Comparison of ENCODE assay signal across 31 cellular contexts in the genomic region with DNA sequence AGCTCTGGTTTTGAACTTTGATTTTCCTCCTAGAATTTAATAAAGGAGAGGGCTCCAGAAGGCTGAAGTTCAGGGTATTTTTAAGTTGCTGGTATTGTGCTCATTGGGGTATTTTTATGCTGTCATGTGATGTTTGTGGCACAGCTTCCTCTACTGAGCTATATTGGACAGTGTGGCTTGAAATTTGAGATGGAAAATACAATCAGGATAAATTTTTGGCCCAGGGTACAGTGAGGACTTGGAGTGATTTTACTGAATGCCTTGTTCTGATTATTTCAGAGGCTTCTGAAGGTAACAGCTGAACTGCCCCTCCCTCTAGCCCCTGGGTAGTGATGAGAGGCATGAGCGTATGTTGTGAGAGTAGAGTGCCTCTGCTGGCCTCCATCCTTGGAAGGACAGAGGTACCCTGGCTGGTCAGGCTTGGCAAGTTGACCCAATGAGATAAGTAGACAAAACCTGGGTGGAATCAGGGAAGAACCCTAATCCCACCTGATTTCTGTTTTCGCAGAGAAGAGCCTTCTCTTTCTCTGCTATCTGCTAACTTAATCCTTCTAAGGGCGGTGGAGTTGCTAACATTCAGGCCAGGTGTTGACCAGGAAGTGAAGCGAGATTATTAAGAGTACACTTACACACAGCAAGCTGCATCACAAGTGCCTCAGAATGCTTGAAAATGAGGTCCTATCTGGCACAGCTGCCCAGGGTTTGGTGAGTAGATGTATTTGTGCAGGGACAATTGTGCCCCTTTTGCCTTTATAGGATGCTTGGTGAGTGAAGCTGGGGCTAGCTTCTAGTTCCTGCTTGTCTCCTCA.
DNase-seq lines count a peak whose midpoint lies in the region; ATAC-seq and TF ChIP-seq lines count a peak whose summit lies in the region.
"Had no signal": no experiment of that assay in that cellular context is flagged by ENCODE, and none has a peak within 500 bp of the region (broad histone marks: within the 10 kb centered on the region; RNA-seq: fewer than 3 reads in every experiment).

No MANE protein-coding gene starts in this region.

- H3K4me3 ChIP-seq in GM23338, result no peak overlapping the region
- H3K4me3 ChIP-seq: lower lobe of right lung, MG63, Peyer's patch, spleen, testis had no signal

- H3K27me3 ChIP-seq in GM23338 (ENCODE audit: insufficient read depth), result no peaks in the 10 kb centered on the region
- H3K27me3 ChIP-seq: Peyer's patch, spleen, testis had no signal

- no peak overlapping the region for H3K4me3 Mint-ChIP-seq in GM23338
- H3K4me3 Mint-ChIP-seq in brain, result no peak overlapping the region
- H3K4me3 Mint-ChIP-seq: activated CD4-positive, alpha-beta T cell treated with anti-CD3 and anti-CD28 coated beads, Interleukin-2, amount 10 ng/mL, durations not matched to agents 24 days and 14 days; activated naive CD4-positive, alpha-beta T cell treated with anti-CD3 and anti-CD28 coated beads, Interleukin-2, amount 50 U/mL, for 24 hours; CD4-positive, alpha-beta memory T cell; H9; nephron progenitor cell had no signal

- no peaks in the 10 kb centered on the region for H4K20me1 ChIP-seq in GM23338 (replicated peaks; ENCODE audit: insufficient read depth)

- H3K9me3 Mint-ChIP-seq in GM23338 (no peaks in the 10 kb centered on the region), brain (peaks cover 0 to 3% (median 0%) of the 10 kb centered on the region in 5 experiments)
- H3K9me3 Mint-ChIP-seq: activated CD4-positive, alpha-beta T cell treated with anti-CD3 and anti-CD28 coated beads, Interleukin-2, amount 10 ng/mL, durations not matched to agents 24 days and 14 days; activated naive CD4-positive, alpha-beta T cell treated with anti-CD3 and anti-CD28 coated beads, Interleukin-2, amount 50 U/mL, for 24 hours; activated T-helper 2 cell treated with anti-CD3 and anti-CD28 coated beads, Interferon-gamma antibody, Interleukin-2, Interleukin-4, amounts not matched to agents 10 μg/mL and 5 μg/mL and 100 μg/mL, durations not matched to agents 14 hours and 24 hours and 36 hours; H9; nephron progenitor cell had no signal

- H3K27me3 Mint-ChIP-seq in GM23338 (ENCODE audit: insufficient read depth, low read depth, poor library complexity) (no peaks in the 10 kb centered on the region), brain (no peaks in the 10 kb centered on the region)
- H3K27me3 Mint-ChIP-seq: activated CD4-positive, alpha-beta T cell treated with anti-CD3 and anti-CD28 coated beads, Interleukin-2, amount 10 ng/mL, durations not matched to agents 24 days and 14 days; activated naive CD4-positive, alpha-beta T cell treated with anti-CD3 and anti-CD28 coated beads, Interleukin-2, amount 50 U/mL, for 24 hours; CD4-positive, alpha-beta memory T cell had no signal

- peaks cover 9% of the 10 kb centered on the region; the same call in 1 of the 2 replicates for H3K4me1 ChIP-seq in GM23338 (ENCODE audit: insufficient read depth)
- H3K4me1 ChIP-seq: lower lobe of right lung, Peyer's patch, spleen, testis had no signal

- no peak overlapping the region for H3K27ac ChIP-seq in GM23338 (ENCODE audit: low read depth)
- H3K27ac ChIP-seq: KMS-11, lower lobe of right lung, Peyer's patch, spleen, testis had no signal

- H3K4me1 Mint-ChIP-seq in GM23338 (peaks cover 12% of the 10 kb centered on the region), brain (peaks cover 9% of the 10 kb centered on the region)
- H3K4me1 Mint-ChIP-seq: activated CD4-positive, alpha-beta T cell treated with anti-CD3 and anti-CD28 coated beads, Interleukin-2, amount 10 ng/mL, durations not matched to agents 24 days and 14 days; activated naive CD4-positive, alpha-beta T cell treated with anti-CD3 and anti-CD28 coated beads, Interleukin-2, amount 50 U/mL, for 24 hours; CD4-positive, alpha-beta memory T cell; nephron progenitor cell had no signal

- H3K9me2 ChIP-seq in GM23338 (ENCODE audit: insufficient read depth), result peaks cover 12% of the 10 kb centered on the region

- intact Hi-C loops in sciatic nerve (cut with DNase I), result no loop called here

- no peak for ATAC-seq in GM23338
- ATAC-seq in sciatic nerve, result peak; percentile 84
- ATAC-seq: lower lobe of right lung; stimulated activated naive CD8-positive, alpha-beta T cell treated with anti-CD3 and anti-CD28 coated beads, Interleukin-15, Interleukin-2, amounts not matched to agents 100 U/mL and 50 U/mL, for 24 hours had no signal

- H3K36me3 Mint-ChIP-seq in GM23338 (ENCODE audit: low read depth) (no peaks in the 10 kb centered on the region), brain (no peaks in the 10 kb centered on the region)
- H3K36me3 Mint-ChIP-seq: activated naive CD4-positive, alpha-beta T cell treated with anti-CD3 and anti-CD28 coated beads, Interleukin-2, amount 50 U/mL, for 24 hours; CD4-positive, alpha-beta memory T cell had no signal

- no peaks in the 10 kb centered on the region for H3F3A ChIP-seq in GM23338 (replicated peaks; ENCODE audit: low read depth)

- no peak for TF ChIP-seq CTCF in GM23338 (conservative IDR thresholded peaks at IDR 0.05; ENCODE audit: low read depth in 2 of 2)
- no peak for TF ChIP-seq CTCF in brain (conservative IDR thresholded peaks at IDR 0.05)

- H3K27ac Mint-ChIP-seq in GM23338 (no peak overlapping the region), brain (peak overlapping the region in 3 of 5 experiments; percentile 51 to 89 (median 60))
- H3K27ac Mint-ChIP-seq: activated CD4-positive, alpha-beta T cell treated with anti-CD3 and anti-CD28 coated beads, Interleukin-2, amount 10 ng/mL, durations not matched to agents 24 days and 14 days; activated naive CD4-positive, alpha-beta T cell treated with anti-CD3 and anti-CD28 coated beads, Interleukin-2, amount 50 U/mL, for 24 hours; activated T-helper 2 cell treated with anti-CD3 and anti-CD28 coated beads, Interferon-gamma antibody, Interleukin-2, Interleukin-4, amounts not matched to agents 10 μg/mL and 5 μg/mL and 100 μg/mL, durations not matched to agents 14 hours and 24 hours and 36 hours; CD4-positive, alpha-beta memory T cell; nephron progenitor cell had no signal

- H3K36me3 ChIP-seq in GM23338 (ENCODE audit: insufficient read depth), result no peaks in the 10 kb centered on the region
- H3K36me3 ChIP-seq: lower lobe of right lung, MG63, Peyer's patch, spleen had no signal

- peak overlapping the region; percentile 78; the same call in 1 of the 2 replicates for H2AFZ ChIP-seq in GM23338

- H3K79me2 ChIP-seq in GM23338 (replicated peaks; ENCODE audit: insufficient read depth), result no peaks in the 10 kb centered on the region

- DNase-seq in NCI-H2107 treated with DMSO at 0.1 percent for 48 hours (lab: John Stamatoyannopoulos, UW; ENCODE audit: unreplicated experiment) (peak; percentile 71), NCI-H2107 (lab: John Stamatoyannopoulos, UW) (no peak), GM23338 (ENCODE audit: low spot score) (no peak), sciatic nerve (ENCODE audit: low spot score) (no peak), NCI-H82 (lab: John Stamatoyannopoulos, UW) (no peak), NCI-H2196 treated with DMSO at 0.1 percent for 48 hours (lab: John Stamatoyannopoulos, UW; ENCODE audit: unreplicated experiment) (no peak), NCI-H146 treated with DMSO at 0.1 percent for 48 hours (lab: John Stamatoyannopoulos, UW; ENCODE audit: unreplicated experiment) (no peak)
- DNase-seq: activated CD4-positive, alpha-beta T cell treated with anti-CD3 and anti-CD28 coated beads, Interleukin-2, amount 10 ng/mL, durations not matched to agents 24 days and 14 days; activated CD8-positive, alpha-beta memory T cell treated with anti-CD3 and anti-CD28 coated beads for 24 hours; activated T-cell treated with anti-CD3 and anti-CD28 coated beads for 4 hours; amniotic stem cell; CD4-positive, alpha-beta memory T cell; H9; lower lobe of right lung; MG63; NCI-H1105; NCI-H2081 treated with DMSO at 0.1 percent for 48 hours; NCI-H526 treated with DMSO at 0.1 percent for 48 hours; nephron progenitor cell; Peyer's patch; retina; SIG-M5; spleen; stimulated activated CD4-positive, alpha-beta T cell treated with anti-CD3 and anti-CD28 coated beads, Interleukin-2, amount 100 ng/mL, for 24 hours; stimulated activated naive CD8-positive, alpha-beta T cell treated with anti-CD3 and anti-CD28 coated beads, Interleukin-15, Interleukin-2, amounts not matched to agents 100 U/mL and 50 U/mL, for 24 hours; T-helper 9 cell had no signal

- H3K4me2 ChIP-seq in GM23338, result no peak overlapping the region
- H3K4me2 ChIP-seq: KMS-11 had no signal

TF ChIP-seq in GM23338, 12 proteins besides CTCF, POLR2A, EP300 and RAD21 (continues in another document):
- TF ChIP-seq ZNF331 (CRISPR knock-in tag; IDR thresholded peaks at IDR 0.05; ENCODE audit: low read depth) (no peak), NANOG (IDR thresholded peaks at IDR 0.05; ENCODE audit: borderline replicate concordance) (no peak), JUNB (IDR thresholded peaks at IDR 0.05; ENCODE audit: unreplicated experiment) (no peak), STAT1 (IDR thresholded peaks at IDR 0.05; ENCODE audit: unreplicated experiment) (no peak), CREB1 (CRISPR knock-in tag; IDR thresholded peaks at IDR 0.05; ENCODE audit: low read depth) (no peak), EZH2 (IDR thresholded peaks at IDR 0.05; ENCODE audit: low read depth, unreplicated experiment) (no peak), ZNF114 (CRISPR knock-in tag; IDR thresholded peaks at IDR 0.05) (no peak)
- TF ChIP-seq, protein P1, sequence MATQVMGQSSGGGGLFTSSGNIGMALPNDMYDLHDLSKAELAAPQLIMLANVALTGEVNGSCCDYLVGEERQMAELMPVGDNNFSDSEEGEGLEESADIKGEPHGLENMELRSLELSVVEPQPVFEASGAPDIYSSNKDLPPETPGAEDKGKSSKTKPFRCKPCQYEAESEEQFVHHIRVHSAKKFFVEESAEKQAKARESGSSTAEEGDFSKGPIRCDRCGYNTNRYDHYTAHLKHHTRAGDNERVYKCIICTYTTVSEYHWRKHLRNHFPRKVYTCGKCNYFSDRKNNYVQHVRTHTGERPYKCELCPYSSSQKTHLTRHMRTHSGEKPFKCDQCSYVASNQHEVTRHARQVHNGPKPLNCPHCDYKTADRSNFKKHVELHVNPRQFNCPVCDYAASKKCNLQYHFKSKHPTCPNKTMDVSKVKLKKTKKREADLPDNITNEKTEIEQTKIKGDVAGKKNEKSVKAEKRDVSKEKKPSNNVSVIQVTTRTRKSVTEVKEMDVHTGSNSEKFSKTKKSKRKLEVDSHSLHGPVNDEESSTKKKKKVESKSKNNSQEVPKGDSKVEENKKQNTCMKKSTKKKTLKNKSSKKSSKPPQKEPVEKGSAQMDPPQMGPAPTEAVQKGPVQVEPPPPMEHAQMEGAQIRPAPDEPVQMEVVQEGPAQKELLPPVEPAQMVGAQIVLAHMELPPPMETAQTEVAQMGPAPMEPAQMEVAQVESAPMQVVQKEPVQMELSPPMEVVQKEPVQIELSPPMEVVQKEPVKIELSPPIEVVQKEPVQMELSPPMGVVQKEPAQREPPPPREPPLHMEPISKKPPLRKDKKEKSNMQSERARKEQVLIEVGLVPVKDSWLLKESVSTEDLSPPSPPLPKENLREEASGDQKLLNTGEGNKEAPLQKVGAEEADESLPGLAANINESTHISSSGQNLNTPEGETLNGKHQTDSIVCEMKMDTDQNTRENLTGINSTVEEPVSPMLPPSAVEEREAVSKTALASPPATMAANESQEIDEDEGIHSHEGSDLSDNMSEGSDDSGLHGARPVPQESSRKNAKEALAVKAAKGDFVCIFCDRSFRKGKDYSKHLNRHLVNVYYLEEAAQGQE (IDR thresholded peaks at IDR 0.05; ENCODE audit: unreplicated experiment), result no peak
